ENCODE assay signal across 13 cellular contexts in the genomic region with DNA sequence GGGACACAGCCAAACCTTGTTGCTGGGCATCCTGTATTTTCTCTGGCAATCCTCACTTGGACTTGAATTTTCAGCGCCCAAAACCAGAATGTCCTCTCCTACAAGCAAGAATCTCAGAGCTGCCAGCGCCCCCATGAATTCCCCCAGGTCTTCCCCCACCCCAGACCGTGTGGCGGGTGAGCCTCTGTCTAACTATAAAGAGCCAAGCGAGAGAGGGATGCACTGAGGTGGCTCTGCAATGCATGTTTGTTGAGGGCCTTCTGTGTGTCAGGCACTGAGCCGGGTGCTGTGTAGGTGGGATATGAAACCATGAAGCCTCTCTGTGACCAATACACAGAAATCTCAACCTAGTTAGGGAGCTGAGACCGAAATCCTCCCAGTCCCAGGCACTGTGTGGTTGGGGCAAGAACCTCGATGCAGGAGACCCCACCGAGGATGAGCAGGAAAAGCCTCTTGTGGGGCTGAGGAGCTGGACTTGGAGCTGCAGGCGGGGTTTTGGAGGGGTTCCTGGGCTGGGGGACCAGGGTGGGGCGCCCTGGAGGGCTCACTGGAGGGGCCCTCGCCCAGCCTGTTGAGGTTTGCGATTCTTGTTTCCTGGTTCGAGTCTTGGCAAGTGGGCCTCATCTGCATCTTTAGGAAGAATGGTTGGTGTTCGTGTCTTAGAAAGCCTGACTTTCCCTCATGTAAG. TPM values are rescaled to one million over a fixed set of nuclear protein-coding genes. Genes with fewer than 3 reads are reported as not detected.
"Had no signal": no experiment of that assay in that cellular context is flagged by ENCODE, and none has a peak within 500 bp of the region (broad histone marks: within the 10 kb centered on the region; RNA-seq: fewer than 3 reads in every experiment).

No MANE protein-coding gene starts in this region.

- H3K4me1 Mint-ChIP-seq: neural crest cell had no signal

- H3K4me3 ChIP-seq: left lung, pancreas, thyroid gland, uterus had no signal

- H3K4me1 ChIP-seq: left lung, pancreas, thyroid gland, uterus had no signal

- H3K9me3 Mint-ChIP-seq: neural crest cell had no signal

- H3K27me3 ChIP-seq: pancreas, thyroid gland, uterus had no signal

- H3K4me3 Mint-ChIP-seq: neural crest cell had no signal

- ATAC-seq: left lung, pancreas had no signal

- H3K9me3 ChIP-seq: left lung, pancreas, thyroid gland, uterus had no signal

- H3K36me3 ChIP-seq: left lung, pancreas, thyroid gland, uterus had no signal

- H3K27ac ChIP-seq: left lung, pancreas, thyroid gland, uterus had no signal

- DNase-seq: activated gamma-delta T cell, foreskin melanocyte, left lung, mesendoderm, pancreas, retina, T1000, thyroid gland, uterus had no signal

RNA-seq across cellular contexts. Expression of gene PROZ, which starts 12.4 kb away (rescaled TPM):
- total RNA-seq: astrocyte, left lung, neural crest cell, pancreas, SK-MEL-5, skeletal muscle tissue, thyroid gland, uterus had no signal

RNA-seq across cellular contexts. Expression of gene F10, which starts 23.5 kb away (rescaled TPM):
- total RNA-seq: SK-MEL-5 had no signal

RNA-seq across cellular contexts. Expression of gene F7, which starts 40.5 kb away (rescaled TPM):
- total RNA-seq: astrocyte, left lung, SK-MEL-5, thyroid gland had no signal
